Comparison of ENCODE assay signal across 1 cellular context in genomic region chr1:223364685-223365382, GRCh38.
TF ChIP-seq lines count a peak whose summit lies in the region.

No MANE protein-coding gene starts in this region.

TF ChIP-seq in HEK293, 187 proteins besides CTCF, POLR2A, EP300 and RAD21 (continued from another document):
- TF ChIP-seq ZNF623 (tag by site-specific recombination; IDR thresholded peaks at IDR 0.05) (0 out of 2 replicates have a peak, but pooled peaks have one; percentile 14), ZNF777 (tag by site-specific recombination; IDR thresholded peaks at IDR 0.05; ENCODE audit: borderline replicate concordance) (peak; percentile 65; the same call in 1 of the 2 replicates), ELK4 (IDR thresholded peaks at IDR 0.05; ENCODE audit: borderline replicate concordance, low read depth, low read length) (no peak), ZNF626 (tag by site-specific recombination; IDR thresholded peaks at IDR 0.05) (no peak), SP7 (tag by site-specific recombination; IDR thresholded peaks at IDR 0.05) (0 out of 2 replicates have a peak, but pooled peaks have one; percentile 38), ZNF692 (tag by site-specific recombination; IDR thresholded peaks at IDR 0.05) (0 out of 2 replicates have a peak, but pooled peaks have one; percentile 25), ZBTB48 (tag by site-specific recombination; IDR thresholded peaks at IDR 0.05) (peak; percentile 52; the same call in 1 of the 2 replicates), ZNF404 (tag by site-specific recombination; IDR thresholded peaks at IDR 0.05) (no peak), KLF1 (tag by site-specific recombination; IDR thresholded peaks at IDR 0.05) (no peak), ZNF157 (tag by site-specific recombination; IDR thresholded peaks at IDR 0.05) (no peak), ZNF639 (tag by site-specific recombination; IDR thresholded peaks at IDR 0.05) (peak; percentile 23; the same call in 1 of the 2 replicates), ZNF174 (tag by site-specific recombination; IDR thresholded peaks at IDR 0.05) (no peak), ZNF561 (tag by site-specific recombination; IDR thresholded peaks at IDR 0.05; ENCODE audit: borderline replicate concordance) (peak; percentile 55; the same call in 1 of the 2 replicates), ZNF473 (tag by site-specific recombination; IDR thresholded peaks at IDR 0.05) (no peak), ZNF76 (tag by site-specific recombination; IDR thresholded peaks at IDR 0.05; ENCODE audit: borderline replicate concordance, low read depth) (peak; percentile 46; the same call in 1 of the 2 replicates), PATZ1 (tag by site-specific recombination; IDR thresholded peaks at IDR 0.05) (peak; percentile 84), ZBTB17 (tag by site-specific recombination; IDR thresholded peaks at IDR 0.05) (peak; percentile 84), SP2 (tag by site-specific recombination; IDR thresholded peaks at IDR 0.05) (peak; percentile 62), ZNF555 (tag by site-specific recombination; conservative IDR thresholded peaks at IDR 0.05) (no peak), OSR2 (tag by site-specific recombination; IDR thresholded peaks at IDR 0.05) (0 out of 2 replicates have a peak, but pooled peaks have one; percentile 3), INSM2 (tag by site-specific recombination; IDR thresholded peaks at IDR 0.05) (0 out of 2 replicates have a peak, but pooled peaks have one; percentile 29), ZNF768 (tag by site-specific recombination; IDR thresholded peaks at IDR 0.05) (no peak), EGR2 (tag by site-specific recombination; IDR thresholded peaks at IDR 0.05; ENCODE audit: low read depth) (peak; percentile 48), GLIS1 (tag by site-specific recombination; IDR thresholded peaks at IDR 0.05) (peak; percentile 61), TRIM28 (IDR thresholded peaks at IDR 0.05; ENCODE audit: borderline replicate concordance, low read length) (no peak), KLF17 (tag by site-specific recombination; IDR thresholded peaks at IDR 0.05) (0 out of 2 replicates have a peak, but pooled peaks have one; percentile 19), BCL11A (tag by site-specific recombination; IDR thresholded peaks at IDR 0.05; ENCODE audit: low read depth) (0 out of 2 replicates have a peak, but pooled peaks have one; percentile 13), ZNF398 (tag by site-specific recombination; IDR thresholded peaks at IDR 0.05) (peak; percentile 69), ZNF423 (tag by site-specific recombination; IDR thresholded peaks at IDR 0.05) (no peak), REPIN1 (tag by site-specific recombination; IDR thresholded peaks at IDR 0.05; ENCODE audit: low read depth) (no peak)
TF ChIP-seq in HEK293: peak in this region for 35.
